ENCODE assay signal across 14 cellular contexts in the genomic region with DNA sequence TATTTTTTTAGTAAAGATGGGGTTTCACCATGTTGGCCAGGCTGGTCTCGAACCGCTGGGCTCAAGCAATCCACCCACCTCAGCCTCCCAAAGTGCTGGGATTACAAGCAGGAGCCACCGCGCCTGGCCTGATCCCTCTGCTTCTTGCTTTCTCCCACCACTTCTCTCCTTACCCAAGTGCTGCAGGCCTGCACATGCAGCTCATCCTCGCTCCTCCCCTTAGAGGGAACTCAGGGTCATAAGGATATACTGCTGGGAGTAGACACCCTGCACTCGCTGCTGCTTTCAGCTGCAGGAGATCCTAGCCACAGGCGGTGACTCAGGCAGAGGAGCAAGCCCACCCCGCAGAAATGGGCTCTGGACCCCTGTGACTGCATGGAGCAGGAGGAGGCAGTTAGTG. TPM values are rescaled to one million over a fixed set of nuclear protein-coding genes. Genes with fewer than 3 reads are reported as not detected.
DNase-seq lines count a peak whose midpoint lies in the region; ATAC-seq and TF ChIP-seq lines count a peak whose summit lies in the region.
"Had no signal": no experiment of that assay in that cellular context is flagged by ENCODE, and none has a peak within 500 bp of the region (broad histone marks: within the 10 kb centered on the region; RNA-seq: fewer than 3 reads in every experiment).

No MANE protein-coding gene starts in this region.

- peaks cover 74% of the 10 kb centered on the region for H3K4me1 Mint-ChIP-seq in activated CD8-positive, alpha-beta T cell treated with anti-CD3 and anti-CD28 coated beads, Interleukin-2, amount 10 ng/mL, durations not matched to agents 7 days and 5 days (ENCODE audit: low read depth)
- peaks cover 33% of the 10 kb centered on the region for H3K4me1 Mint-ChIP-seq in activated CD8-positive, alpha-beta T cell treated with anti-CD3 and anti-CD28 coated beads for 36 hours (ENCODE audit: low read depth)
- peaks cover 38% of the 10 kb centered on the region for H3K4me1 Mint-ChIP-seq in CD4-positive, alpha-beta T cell (ENCODE audit: low read depth)
- H3K4me1 Mint-ChIP-seq in T-helper 17 cell (peaks cover 35% of the 10 kb centered on the region), CD14-positive monocyte (peaks cover 16% of the 10 kb centered on the region)

- peaks cover 53% of the 10 kb centered on the region for H3K36me3 Mint-ChIP-seq in activated CD8-positive, alpha-beta T cell treated with anti-CD3 and anti-CD28 coated beads, Interleukin-2, amount 10 ng/mL, durations not matched to agents 7 days and 5 days (ENCODE audit: low read depth)
- H3K36me3 Mint-ChIP-seq in activated CD8-positive, alpha-beta T cell treated with anti-CD3 and anti-CD28 coated beads for 36 hours (ENCODE audit: low read depth) = peaks cover 25% of the 10 kb centered on the region
- peaks cover 66% of the 10 kb centered on the region for H3K36me3 Mint-ChIP-seq in CD4-positive, alpha-beta T cell (ENCODE audit: low read depth)
- H3K36me3 Mint-ChIP-seq in T-helper 17 cell (ENCODE audit: low read depth) = peaks cover 7% of the 10 kb centered on the region
- H3K36me3 Mint-ChIP-seq in CD14-positive monocyte = peaks cover 53 to 60% of the 10 kb centered on the region in 2 donors

- intact Hi-C loops in activated CD8-positive, alpha-beta T cell treated with anti-CD3 and anti-CD28 coated beads for 36 hours (cut with micrococcal nuclease) = no loop called here
- intact Hi-C loops in CD4-positive, alpha-beta T cell (cut with DNase I, micrococcal nuclease) = no loop called here
- intact Hi-C loops in CD14-positive monocyte (cut with micrococcal nuclease) = no loop called here

- H3K9me3 Mint-ChIP-seq in activated CD8-positive, alpha-beta T cell treated with anti-CD3 and anti-CD28 coated beads, Interleukin-2, amount 10 ng/mL, durations not matched to agents 7 days and 5 days (ENCODE audit: insufficient read depth) = no peaks in the 10 kb centered on the region
- no peaks in the 10 kb centered on the region for H3K9me3 Mint-ChIP-seq in activated CD8-positive, alpha-beta T cell treated with anti-CD3 and anti-CD28 coated beads for 36 hours
- no peaks in the 10 kb centered on the region for H3K9me3 Mint-ChIP-seq in CD4-positive, alpha-beta T cell
- H3K9me3 Mint-ChIP-seq in CD14-positive monocyte = no peaks in the 10 kb centered on the region
- H3K9me3 Mint-ChIP-seq: CD8-positive, alpha-beta memory T cell; H9 had no signal

- no peaks in the 10 kb centered on the region for H3K27me3 Mint-ChIP-seq in activated CD8-positive, alpha-beta T cell treated with anti-CD3 and anti-CD28 coated beads, Interleukin-2, amount 10 ng/mL, durations not matched to agents 7 days and 5 days (ENCODE audit: low read depth)
- H3K27me3 Mint-ChIP-seq in activated CD8-positive, alpha-beta T cell treated with anti-CD3 and anti-CD28 coated beads for 36 hours = no peaks in the 10 kb centered on the region
- H3K27me3 Mint-ChIP-seq in CD4-positive, alpha-beta T cell = no peaks in the 10 kb centered on the region
- H3K27me3 Mint-ChIP-seq in T-helper 17 cell (no peaks in the 10 kb centered on the region), CD14-positive monocyte (ENCODE audit: low read depth in 3 of 3) (peaks cover 3 to 12% (median 7%) of the 10 kb centered on the region in 3 donors)
- H3K27me3 Mint-ChIP-seq: CD8-positive, alpha-beta memory T cell had no signal

- H3K27me3 ChIP-seq in CD4-positive, alpha-beta T cell (ENCODE audit: control insufficient read depth, insufficient read depth, low read length) = no peaks in the 10 kb centered on the region
- H3K27me3 ChIP-seq in foreskin keratinocyte = no peaks in the 10 kb centered on the region
- H3K27me3 ChIP-seq: BLaER1 had no signal

- H3K27ac ChIP-seq in CD4-positive, alpha-beta T cell (ENCODE audit: low read depth, low read length) = no peak overlapping the region
- peak overlapping the region; percentile 6 for H3K27ac ChIP-seq in foreskin keratinocyte
- H3K27ac ChIP-seq: BLaER1, HL-60 had no signal

- no peak overlapping the region for H3K4me3 Mint-ChIP-seq in activated CD8-positive, alpha-beta T cell treated with anti-CD3 and anti-CD28 coated beads, Interleukin-2, amount 10 ng/mL, durations not matched to agents 7 days and 5 days
- no peak overlapping the region for H3K4me3 Mint-ChIP-seq in activated CD8-positive, alpha-beta T cell treated with anti-CD3 and anti-CD28 coated beads for 36 hours
- H3K4me3 Mint-ChIP-seq in CD4-positive, alpha-beta T cell = no peak overlapping the region
- H3K4me3 Mint-ChIP-seq in T-helper 17 cell (no peak overlapping the region), CD14-positive monocyte (no peak overlapping the region)
- H3K4me3 Mint-ChIP-seq: CD8-positive, alpha-beta memory T cell; H9 had no signal

- peaks cover 16% of the 10 kb centered on the region for H3K4me1 ChIP-seq in foreskin keratinocyte

- TF ChIP-seq CTCF in activated CD8-positive, alpha-beta T cell treated with anti-CD3 and anti-CD28 coated beads for 36 hours (IDR thresholded peaks at IDR 0.05) = no peak
- no peak for TF ChIP-seq CTCF in CD4-positive, alpha-beta T cell (IDR thresholded peaks at IDR 0.05)
- TF ChIP-seq CTCF in foreskin keratinocyte (conservative IDR thresholded peaks at IDR 0.05) (no peak), CD14-positive monocyte (IDR thresholded peaks at IDR 0.05) (no peak)

- H3K9me3 ChIP-seq in CD4-positive, alpha-beta T cell (ENCODE audit: control insufficient read depth, low read length) = no peaks in the 10 kb centered on the region
- H3K9me3 ChIP-seq in T-helper 17 cell (ENCODE audit: control insufficient read depth, low read length, poor library complexity, severe bottlenecking) = no peaks in the 10 kb centered on the region
- H3K9me3 ChIP-seq: BLaER1 had no signal

- POLR2A ChIA-PET in activated CD8-positive, alpha-beta T cell treated with anti-CD3 and anti-CD28 coated beads, Interleukin-2, amount 10 ng/mL, durations not matched to agents 7 days and 5 days (lab: Charles Lee) = no interaction called here
- POLR2A ChIA-PET in activated CD8-positive, alpha-beta T cell treated with anti-CD3 and anti-CD28 coated beads for 36 hours (lab: Charles Lee) = no interaction called here
- POLR2A ChIA-PET in CD4-positive, alpha-beta T cell (lab: Charles Lee) = no interaction called here

- ATAC-seq in activated CD8-positive, alpha-beta T cell treated with anti-CD3 and anti-CD28 coated beads, Interleukin-2, amount 10 ng/mL, durations not matched to agents 7 days and 5 days = no peak
- ATAC-seq in activated CD8-positive, alpha-beta T cell treated with anti-CD3 and anti-CD28 coated beads for 36 hours = no peak
- no peak for ATAC-seq in CD4-positive, alpha-beta T cell (ENCODE audit: poor library complexity)
- ATAC-seq in T-helper 17 cell (no peak), foreskin keratinocyte (peak; percentile 73)

- DNase-seq in activated CD8-positive, alpha-beta T cell treated with anti-CD3 and anti-CD28 coated beads, Interleukin-2, amount 10 ng/mL, durations not matched to agents 7 days and 5 days = no peak
- DNase-seq in activated CD8-positive, alpha-beta T cell treated with anti-CD3 and anti-CD28 coated beads for 36 hours = no peak
- DNase-seq in CD4-positive, alpha-beta T cell = no peak
- DNase-seq in T-helper 17 cell = no peak
- DNase-seq in foreskin keratinocyte = peak; percentile 43 to 59
- no peak for DNase-seq in superior temporal gyrus (ENCODE audit: extremely low spot score)
- DNase-seq in hepatic stellate cell (ENCODE audit: low spot score) = no peak
- no peak for DNase-seq in CD14-positive monocyte (ENCODE audit: low spot score)
- DNase-seq: 8988T; CD8-positive, alpha-beta memory T cell; COR-L47; H9 had no signal

- peak overlapping the region; percentile 87 for H3K27ac Mint-ChIP-seq in activated CD8-positive, alpha-beta T cell treated with anti-CD3 and anti-CD28 coated beads, Interleukin-2, amount 10 ng/mL, durations not matched to agents 7 days and 5 days
- H3K27ac Mint-ChIP-seq in activated CD8-positive, alpha-beta T cell treated with anti-CD3 and anti-CD28 coated beads for 36 hours = no peak overlapping the region
- peak overlapping the region; percentile 24 for H3K27ac Mint-ChIP-seq in CD4-positive, alpha-beta T cell
- H3K27ac Mint-ChIP-seq in T-helper 17 cell (peak overlapping the region; percentile 27), CD14-positive monocyte (no peak overlapping the region)

- CTCF ChIA-PET in activated CD8-positive, alpha-beta T cell treated with anti-CD3 and anti-CD28 coated beads, Interleukin-2, amount 10 ng/mL, durations not matched to agents 7 days and 5 days (lab: Charles Lee) = interaction anchor here (1.1 to 2.0 kb wide), 4 partner anchors 8 to 70 kb away, joined by 4 to 10 read pairs (median 5); partner anchors contain the start of gene RPL10A
- CTCF ChIA-PET in activated CD8-positive, alpha-beta T cell treated with anti-CD3 and anti-CD28 coated beads for 36 hours (lab: Charles Lee) = interaction anchor here (1.1 to 1.2 kb wide), 2 partner anchors 10 to 38 kb away, joined by 3 read pairs; no protein-coding TSS in a partner anchor
- CTCF ChIA-PET in CD4-positive, alpha-beta T cell (lab: Charles Lee) = no interaction called here

RNA-seq across cellular contexts. Expression of gene FANCE, which starts 40.0 kb away (rescaled TPM):
- total RNA-seq in activated CD8-positive, alpha-beta T cell treated with anti-CD3 and anti-CD28 coated beads, Interleukin-2, amount 10 ng/mL, durations not matched to agents 7 days and 5 days = 10 to 100 TPM; 20.4 to 21.9 TPM
- 10 to 100 TPM; 18.8 to 19.4 TPM for total RNA-seq in activated CD8-positive, alpha-beta T cell treated with anti-CD3 and anti-CD28 coated beads for 36 hours
- total RNA-seq in CD4-positive, alpha-beta T cell = 1 to 10 TPM; 1.6 to 1.7 TPM
- total RNA-seq in T-helper 17 cell = 1 to 10 TPM; 3.7 to 4.5 TPM
- total RNA-seq in foreskin keratinocyte = 14.0 and 14.5 TPM in 2 replicates
- 10.6 and 11.7 TPM in 2 replicates for polyA plus RNA-seq in foreskin keratinocyte
- polyA plus RNA-seq in CD14-positive monocyte = 1 to 10 TPM; 1.8 to 3.0 TPM

RNA-seq across cellular contexts. Expression of gene RPL10A, which starts 56.1 kb away (rescaled TPM):
- 1,000 to 10,000 TPM; 1,398 to 1,443 TPM for total RNA-seq in activated CD8-positive, alpha-beta T cell treated with anti-CD3 and anti-CD28 coated beads, Interleukin-2, amount 10 ng/mL, durations not matched to agents 7 days and 5 days
- total RNA-seq in activated CD8-positive, alpha-beta T cell treated with anti-CD3 and anti-CD28 coated beads for 36 hours = 1,000 to 10,000 TPM; 2,322 to 2,393 TPM
- total RNA-seq in CD4-positive, alpha-beta T cell = 1,000 to 10,000 TPM; 2,453 to 2,464 TPM
- 1,000 to 10,000 TPM; 2,096 to 2,128 TPM for total RNA-seq in T-helper 17 cell
- total RNA-seq in foreskin keratinocyte = 1,635 and 1,748 TPM in 2 replicates
- 2,218 and 2,342 TPM in 2 replicates for polyA plus RNA-seq in foreskin keratinocyte
- polyA plus RNA-seq in CD14-positive monocyte = 100 to 1,000 TPM; 345 to 421 TPM

Comparison
In these comparisons a context has a peak if more than half of its experiments do, and no peak if none do; other contexts are left out.
1. H3K27ac Mint-ChIP-seq: peak in activated CD8-positive, alpha-beta T cell treated with anti-CD3 and anti-CD28 coated beads, Interleukin-2, amount 10 ng/mL, durations not matched to agents 7 days and 5 days (single experiment), CD4-positive, alpha-beta T cell (single experiment) and T-helper 17 cell (single experiment); none in activated CD8-positive, alpha-beta T cell treated with anti-CD3 and anti-CD28 coated beads for 36 hours (single experiment) and CD14-positive monocyte (0 of 7).
2. DNase-seq: peak in foreskin keratinocyte (2 of 2); none in activated CD8-positive, alpha-beta T cell treated with anti-CD3 and anti-CD28 coated beads, Interleukin-2, amount 10 ng/mL, durations not matched to agents 7 days and 5 days (single experiment), activated CD8-positive, alpha-beta T cell treated with anti-CD3 and anti-CD28 coated beads for 36 hours (single experiment), CD4-positive, alpha-beta T cell (0 of 10), T-helper 17 cell (0 of 3), superior temporal gyrus (single experiment), hepatic stellate cell (single experiment) and CD14-positive monocyte (single experiment).